Comparison of ENCODE assay signal across 19 cellular contexts in genomic region chr4:93751410-93751809, GRCh38.
DNase-seq lines count a peak whose midpoint lies in the region; ATAC-seq and TF ChIP-seq lines count a peak whose summit lies in the region.
"Had no signal": no experiment of that assay in that cellular context is flagged by ENCODE, and none has a peak within 500 bp of the region (broad histone marks: within the 10 kb centered on the region; RNA-seq: fewer than 3 reads in every experiment).

No MANE protein-coding gene starts in this region.

- H3K27ac ChIP-seq in dorsolateral prefrontal cortex = peak overlapping the region in 43 of 59 donors; percentile 2 to 92 (median 69)
- H3K27ac ChIP-seq: brain microvascular endothelial cell, sigmoid colon had no signal

- H3K4me3 ChIP-seq in dorsolateral prefrontal cortex = no peak overlapping the region
- H3K4me3 ChIP-seq: lung, sigmoid colon had no signal

- DNase-seq in dorsolateral prefrontal cortex (peak in 1 of 10 donors; percentile 32), NCI-H128 (lab: John Stamatoyannopoulos, UW; ENCODE audit: unreplicated experiment) (no peak), MCF 10A (ENCODE audit: unreplicated experiment) (no peak)
- DNase-seq in stimulated activated CD4-positive, alpha-beta T cell treated with anti-CD3 and anti-CD28 coated beads, Interleukin-12 subunit alpha, Interleukin-12 subunit beta, amount 100 ng/mL, for 4 hours = no peak
- DNase-seq: activated CD8-positive, alpha-beta memory T cell treated with anti-CD3 and anti-CD28 coated beads for 24 hours; activated naive CD8-positive, alpha-beta T cell treated with anti-CD3 and anti-CD28 coated beads, Interleukin-2, amount 10 ng/mL, durations not matched to agents 7 days and 5 days; brain microvascular endothelial cell; NCI-H1930; NCI-H510A treated with DMSO at 0.1 percent for 48 hours; OCI-M1; sigmoid colon; stimulated activated CD4-positive, alpha-beta T cell treated with anti-CD3 and anti-CD28 coated beads, Interleukin-1b, Interleukin-23, amount 100 ng/mL, for 48 hours; T-helper 2 cell had no signal

- H3K27me3 ChIP-seq in dorsolateral prefrontal cortex = no peaks in the 10 kb centered on the region
- H3K27me3 ChIP-seq: brain microvascular endothelial cell, sigmoid colon had no signal

- no peaks in the 10 kb centered on the region for H3K27me3 Mint-ChIP-seq in MCF 10A (ENCODE audit: insufficient read depth, unreplicated experiment)
- H3K27me3 Mint-ChIP-seq: activated naive CD8-positive, alpha-beta T cell treated with anti-CD3 and anti-CD28 coated beads, Interleukin-2, amount 10 ng/mL, durations not matched to agents 7 days and 5 days had no signal

- intact Hi-C loops in dorsolateral prefrontal cortex (cut with DNase I) = no loop called here
- intact Hi-C loops in MCF 10A (cut with micrococcal nuclease) = no loop called here

- H3K4me1 Mint-ChIP-seq in MCF 10A (ENCODE audit: insufficient read depth, unreplicated experiment) = peaks cover 11% of the 10 kb centered on the region
- H3K4me1 Mint-ChIP-seq: activated naive CD8-positive, alpha-beta T cell treated with anti-CD3 and anti-CD28 coated beads, Interleukin-2, amount 10 ng/mL, durations not matched to agents 7 days and 5 days had no signal

- POLR2A ChIA-PET in MCF 10A (lab: Yijun Ruan, JAX) = interaction anchor here (0.9 kb wide), 1 partner anchor 19 kb away, joined by 3 read pairs; no protein-coding TSS in a partner anchor

- TF ChIP-seq CTCF in dorsolateral prefrontal cortex (IDR thresholded peaks at IDR 0.05 in 54 of 56, conservative IDR thresholded peaks at IDR 0.05 in 2 of 56; ENCODE audit: low read depth in 1 of 56, partially characterized antibody in 56 of 56) (no peak), MCF 10A (IDR thresholded peaks at IDR 0.05; ENCODE audit: unreplicated experiment) (no peak)

- no peak overlapping the region for H3K27ac Mint-ChIP-seq in MCF 10A (ENCODE audit: low read depth, unreplicated experiment)
- H3K27ac Mint-ChIP-seq: activated naive CD8-positive, alpha-beta T cell treated with anti-CD3 and anti-CD28 coated beads, Interleukin-2, amount 10 ng/mL, durations not matched to agents 7 days and 5 days; activated T-helper 1 cell treated with anti-CD3 and anti-CD28 coated beads, Interleukin-12 subunit alpha, Interleukin-12 subunit beta, Interleukin-2, Interleukin-4 antibody, amounts not matched to agents 30 ng/mL and 10 ng/mL and 1 ng/mL, durations not matched to agents 14 hours and 24 hours and 36 hours had no signal

- CTCF ChIA-PET in MCF 10A (lab: Yijun Ruan, JAX) = interaction anchor here (0.6 kb wide), 1 partner anchor 297 kb away, joined by 4 read pairs; no protein-coding TSS in a partner anchor

- BruUV-seq in MCF 10A (replicated peaks; lab: Mats Ljungman, UMichigan) = no TSS peak

- no peaks in the 10 kb centered on the region for H3K36me3 Mint-ChIP-seq in MCF 10A (ENCODE audit: insufficient read depth, unreplicated experiment)
- H3K36me3 Mint-ChIP-seq: activated naive CD8-positive, alpha-beta T cell treated with anti-CD3 and anti-CD28 coated beads, Interleukin-2, amount 10 ng/mL, durations not matched to agents 7 days and 5 days had no signal

- peak; percentile 62 for ATAC-seq in GM18861 (IDR thresholded peaks at IDR 0.05; ENCODE audit: unreplicated experiment)
- ATAC-seq in GM21786 (IDR thresholded peaks at IDR 0.05; ENCODE audit: unreplicated experiment) = peak; percentile 33
- peak; percentile 28 for ATAC-seq in HG03342 (IDR thresholded peaks at IDR 0.05; ENCODE audit: unreplicated experiment)
- ATAC-seq in GM21576 (IDR thresholded peaks at IDR 0.05; ENCODE audit: unreplicated experiment) = no peak

- no peak overlapping the region for H3K4me3 Mint-ChIP-seq in MCF 10A (ENCODE audit: unreplicated experiment)
- H3K4me3 Mint-ChIP-seq: activated naive CD8-positive, alpha-beta T cell treated with anti-CD3 and anti-CD28 coated beads, Interleukin-2, amount 10 ng/mL, durations not matched to agents 7 days and 5 days; activated T-helper 1 cell treated with anti-CD3 and anti-CD28 coated beads, Interleukin-12 subunit alpha, Interleukin-12 subunit beta, Interleukin-2, Interleukin-4 antibody, amounts not matched to agents 30 ng/mL and 10 ng/mL and 1 ng/mL, durations not matched to agents 14 hours and 24 hours and 36 hours had no signal

- no peaks in the 10 kb centered on the region for H3K9me3 Mint-ChIP-seq in MCF 10A (ENCODE audit: unreplicated experiment)
- H3K9me3 Mint-ChIP-seq: activated naive CD8-positive, alpha-beta T cell treated with anti-CD3 and anti-CD28 coated beads, Interleukin-2, amount 10 ng/mL, durations not matched to agents 7 days and 5 days; activated T-helper 1 cell treated with anti-CD3 and anti-CD28 coated beads, Interleukin-12 subunit alpha, Interleukin-12 subunit beta, Interleukin-2, Interleukin-4 antibody, amounts not matched to agents 30 ng/mL and 10 ng/mL and 1 ng/mL, durations not matched to agents 14 hours and 24 hours and 36 hours had no signal
